Comparison of ENCODE assay signal across 1 cellular context in the genomic region with DNA sequence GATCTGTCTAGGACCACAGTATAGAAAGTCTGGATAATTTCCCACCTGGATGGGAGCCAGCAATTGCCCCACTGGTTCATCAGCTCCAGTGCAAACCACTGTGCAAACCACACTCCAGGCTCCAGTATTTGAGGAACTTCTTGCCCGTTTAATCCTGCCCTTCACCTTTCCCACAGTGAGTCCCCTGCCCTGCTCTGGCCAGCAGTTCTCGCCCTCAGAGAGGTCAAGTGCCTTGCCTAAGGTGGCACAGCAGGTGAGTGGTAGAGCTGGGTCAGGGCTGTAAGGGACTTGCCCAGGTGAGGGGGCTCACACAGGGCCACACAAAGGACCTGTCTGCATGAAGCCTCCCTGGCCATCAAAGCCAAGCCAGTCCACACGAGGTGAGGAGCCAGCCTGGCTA.
TF ChIP-seq lines count a peak whose summit lies in the region.

No MANE protein-coding gene starts in this region.

TF ChIP-seq in HepG2, 621 proteins besides CTCF, POLR2A, EP300 and RAD21:
- TF ChIP-seq, protein P1, sequence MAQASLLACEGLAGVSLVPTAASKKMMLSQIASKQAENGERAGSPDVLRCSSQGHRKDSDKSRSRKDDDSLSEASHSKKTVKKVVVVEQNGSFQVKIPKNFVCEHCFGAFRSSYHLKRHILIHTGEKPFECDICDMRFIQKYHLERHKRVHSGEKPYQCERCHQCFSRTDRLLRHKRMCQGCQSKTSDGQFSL (CRISPR knock-in tag; IDR thresholded peaks at IDR 0.05) = no peak
- peak; percentile 90 for TF ChIP-seq ZNF768 (CRISPR knock-in tag; IDR thresholded peaks at IDR 0.05)
- TF ChIP-seq MBNL3 (CRISPR knock-in tag; conservative IDR thresholded peaks at IDR 0.05) = no peak
- TF ChIP-seq KAT8 (CRISPR knock-in tag; IDR thresholded peaks at IDR 0.05) = no peak
